ENCODE assay signal across 9 cellular contexts in the genomic region with DNA sequence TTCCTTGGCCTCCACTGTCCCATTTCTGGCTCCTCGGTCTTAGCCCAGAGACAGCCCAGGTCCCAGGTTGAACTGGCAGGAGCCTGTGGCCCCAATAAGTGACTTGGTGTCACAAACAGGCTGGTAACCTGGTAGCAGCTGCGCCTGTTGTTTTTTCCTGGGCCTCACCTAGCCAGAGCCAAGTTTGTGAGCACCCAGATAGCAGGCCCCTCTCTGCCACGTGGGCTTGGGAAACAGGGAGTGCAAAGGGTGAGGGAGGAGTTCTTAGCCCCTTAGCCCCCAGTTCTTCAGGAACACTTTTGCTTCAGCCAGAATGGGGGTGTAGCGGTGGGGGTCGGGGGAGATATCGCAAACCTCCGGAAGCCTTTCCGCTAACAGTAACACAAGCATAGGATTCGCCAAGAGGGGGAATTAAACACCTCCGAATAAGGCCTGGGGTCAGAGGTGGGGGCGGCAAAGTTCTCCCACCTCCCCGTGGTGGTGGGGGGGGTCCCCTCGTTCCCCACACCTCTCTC.
A peak's percentile ranks its signal among the peaks of the same experiment; 100 is the strongest.
DNase-seq lines count a peak whose midpoint lies in the region; ATAC-seq and TF ChIP-seq lines count a peak whose summit lies in the region.
"Had no signal": no experiment of that assay in that cellular context is flagged by ENCODE, and none has a peak within 500 bp of the region (broad histone marks: within the 10 kb centered on the region; RNA-seq: fewer than 3 reads in every experiment).

No MANE protein-coding gene starts in this region.

- H3K27me3 ChIP-seq in muscle layer of duodenum (ENCODE audit: low read depth, low read length), result no peaks in the 10 kb centered on the region

- DNase-seq in LNCaP clone FGC (ENCODE audit: low read depth) (no peak), epithelial cell of prostate (ENCODE audit: low read depth, low spot score) (no peak), DMS 273 (lab: John Stamatoyannopoulos, UW; ENCODE audit: unreplicated experiment) (no peak), NCI-H2227 treated with DMSO at 0.1 percent for 48 hours (lab: John Stamatoyannopoulos, UW) (no peak)
- no peak for DNase-seq in effector CD8-positive, alpha-beta T cell (lab: John Stamatoyannopoulos, UW)
- DNase-seq: OCI-M1 had no signal

- peaks cover 0 to 5% of the 10 kb centered on the region in 2 donors for H3K4me1 ChIP-seq in muscle layer of duodenum (ENCODE audit: control insufficient read depth in 1 of 2, insufficient read depth in 2 of 2, low read length in 2 of 2)

- no peak for ATAC-seq in GM21360 (IDR thresholded peaks at IDR 0.05; ENCODE audit: unreplicated experiment)

- TF ChIP-seq CTCF in 22Rv1 (IDR thresholded peaks at IDR 0.05), result no peak
- TF ChIP-seq CTCF in LNCaP clone FGC (IDR thresholded peaks at IDR 0.05; ENCODE audit: control insufficient read depth, extremely low read depth, insufficient read depth), result no peak

- peak overlapping the region; percentile 82 for H3K4me3 ChIP-seq in LNCaP clone FGC (ENCODE audit: low read depth, low read length)
- H3K4me3 ChIP-seq in muscle layer of duodenum (ENCODE audit: low read depth in 1 of 2, low read length in 2 of 2), result peak overlapping the region; percentile 55 to 63

- H3K9me3 ChIP-seq in muscle layer of duodenum (ENCODE audit: control insufficient read depth in 1 of 2, low read length in 2 of 2), result no peaks in the 10 kb centered on the region

- H3K36me3 ChIP-seq in muscle layer of duodenum (ENCODE audit: control insufficient read depth in 1 of 2, insufficient read depth in 2 of 2, low read length in 2 of 2), result no peaks in the 10 kb centered on the region

- peak overlapping the region; percentile 97 for H3K27ac ChIP-seq in 22Rv1
- H3K27ac ChIP-seq in epithelial cell of prostate, result peak overlapping the region; percentile 94
- peak overlapping the region; percentile 88 for H3K27ac ChIP-seq in muscle layer of duodenum (ENCODE audit: low read length)
